ENCODE assay signal across 8 cellular contexts in the genomic region with DNA sequence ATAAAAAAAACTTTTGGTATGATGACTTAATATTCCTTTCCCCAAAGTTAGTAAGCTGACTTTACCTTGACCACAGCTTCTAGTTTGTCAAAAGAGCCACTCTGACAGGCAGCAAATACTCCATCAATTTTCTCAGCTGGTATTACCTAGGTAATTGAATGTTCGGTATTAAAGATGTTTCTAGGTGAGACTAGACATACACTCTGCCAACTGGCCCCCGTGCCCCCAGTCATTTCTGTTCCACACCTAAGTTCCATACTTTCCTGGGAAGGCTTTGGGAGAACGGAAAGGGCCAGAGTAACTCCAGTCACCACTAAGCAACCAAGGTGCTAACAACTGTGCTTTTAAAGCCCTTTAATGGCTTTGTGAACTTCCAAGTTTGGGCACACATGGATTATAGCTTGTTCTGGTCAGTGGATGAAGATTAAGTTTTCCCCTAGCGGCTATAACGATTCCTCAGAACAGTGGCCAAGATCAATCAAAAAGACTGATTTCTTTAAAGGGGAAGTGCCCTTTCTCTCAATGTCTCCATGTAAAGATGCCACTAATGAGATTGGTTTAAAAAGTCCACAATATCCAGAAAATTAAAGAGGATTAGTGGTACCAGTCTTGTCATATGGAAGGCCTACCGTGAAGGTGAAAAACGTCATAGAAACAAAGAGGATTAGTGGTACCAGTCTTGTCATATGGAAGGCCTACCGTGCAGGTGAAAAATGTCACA. TPM values are rescaled to one million over a fixed set of nuclear protein-coding genes. Genes with fewer than 3 reads are reported as not detected.
DNase-seq lines count a peak whose midpoint lies in the region; ATAC-seq and TF ChIP-seq lines count a peak whose summit lies in the region.

No MANE protein-coding gene starts in this region.

- peak overlapping the region; percentile 56 for H3K27ac Mint-ChIP-seq in activated naive CD4-positive, alpha-beta T cell treated with anti-CD3 and anti-CD28 coated beads for 36 hours

- no peak overlapping the region for H3K4me3 ChIP-seq in choroid plexus epithelial cell (ENCODE audit: low read depth, low read length)

- TF ChIP-seq CTCF in choroid plexus epithelial cell (conservative IDR thresholded peaks at IDR 0.05; ENCODE audit: low read depth, low read length), result peak; percentile 20

- ATAC-seq in HG03280 (IDR thresholded peaks at IDR 0.05; ENCODE audit: unreplicated experiment) (no peak), HG02642 (IDR thresholded peaks at IDR 0.05; ENCODE audit: poor library complexity, unreplicated experiment) (no peak), GM21526 (IDR thresholded peaks at IDR 0.05; ENCODE audit: low FRiP score, unreplicated experiment) (no peak)

- H3K36me3 Mint-ChIP-seq in activated naive CD4-positive, alpha-beta T cell treated with anti-CD3 and anti-CD28 coated beads for 36 hours (ENCODE audit: low read depth), result peaks cover 62% of the 10 kb centered on the region

- no peak for DNase-seq in activated naive CD4-positive, alpha-beta T cell treated with anti-CD3 and anti-CD28 coated beads for 36 hours
- DNase-seq in activated naive CD4-positive, alpha-beta T cell (lab: John Stamatoyannopoulos, UW), result no peak
- peak; percentile 49 for DNase-seq in choroid plexus epithelial cell (ENCODE audit: low read depth)
- DNase-seq in stimulated activated CD4-positive, alpha-beta T cell treated with anti-CD3 and anti-CD28 coated beads, Interleukin-1b, Interleukin-23, amount 100 ng/mL, for 48 hours, result peak; percentile 20

- CTCF ChIA-PET in activated naive CD4-positive, alpha-beta T cell treated with anti-CD3 and anti-CD28 coated beads for 36 hours (lab: Charles Lee), result no interaction called here

- no peaks in the 10 kb centered on the region for H3K27me3 Mint-ChIP-seq in activated naive CD4-positive, alpha-beta T cell treated with anti-CD3 and anti-CD28 coated beads for 36 hours (ENCODE audit: low read depth)

- peaks cover 39% of the 10 kb centered on the region for H3K4me1 Mint-ChIP-seq in activated naive CD4-positive, alpha-beta T cell treated with anti-CD3 and anti-CD28 coated beads for 36 hours (ENCODE audit: low read depth)

- intact Hi-C loops in activated naive CD4-positive, alpha-beta T cell treated with anti-CD3 and anti-CD28 coated beads for 36 hours (cut with micrococcal nuclease), result no loop called here

- no peak overlapping the region for H3K4me3 Mint-ChIP-seq in activated naive CD4-positive, alpha-beta T cell treated with anti-CD3 and anti-CD28 coated beads for 36 hours

- H3K9me3 Mint-ChIP-seq in activated naive CD4-positive, alpha-beta T cell treated with anti-CD3 and anti-CD28 coated beads for 36 hours, result no peaks in the 10 kb centered on the region

TF ChIP-seq in PFSK-1, 5 proteins besides CTCF, POLR2A, EP300 and RAD21:
- TF ChIP-seq POLR2AphosphoS5 (IDR thresholded peaks at IDR 0.05; ENCODE audit: low read depth, low read length), result peak; percentile 83
- TF ChIP-seq FOXP2 (optimal IDR thresholded peaks at IDR 0.05; ENCODE audit: borderline replicate concordance, extremely low read depth, extremely low read length, insufficient read depth), result no peak
- TF ChIP-seq REST (IDR thresholded peaks at IDR 0.05; ENCODE audit: insufficient read depth in 1 of 2, low read depth in 2 of 2, low read length in 2 of 2), result no peak
- TF ChIP-seq TAF1 (IDR thresholded peaks at IDR 0.05; ENCODE audit: borderline replicate concordance, insufficient read depth, low read length), result peak; percentile 25; the same call in 1 of the 2 replicates
- TF ChIP-seq SIN3A (IDR thresholded peaks at IDR 0.05; ENCODE audit: borderline replicate concordance, insufficient read depth, low read length), result peak; percentile 69; the same call in 1 of the 2 replicates

RNA-seq across cellular contexts. Expression of gene EIF4A2, which starts 7.0 kb away (rescaled TPM):
- total RNA-seq in activated naive CD4-positive, alpha-beta T cell treated with anti-CD3 and anti-CD28 coated beads for 36 hours, result 100 to 1,000 TPM; 445 to 469 TPM
- polyA plus RNA-seq in PFSK-1 (2012; ENCODE audit: insufficient read length, low read depth), result 104 TPM

RNA-seq across cellular contexts. Expression of gene RFC4, which starts 15.9 kb away (rescaled TPM):
- 100 to 1,000 TPM; 135 to 136 TPM for total RNA-seq in activated naive CD4-positive, alpha-beta T cell treated with anti-CD3 and anti-CD28 coated beads for 36 hours
- polyA plus RNA-seq in PFSK-1 (2012; ENCODE audit: insufficient read length, low read depth), result 23.4 TPM

RNA-seq across cellular contexts. Expression of gene ADIPOQ, which starts 52.1 kb away (rescaled TPM):
- not detected for total RNA-seq in activated naive CD4-positive, alpha-beta T cell treated with anti-CD3 and anti-CD28 coated beads for 36 hours
- polyA plus RNA-seq in PFSK-1 (2012; ENCODE audit: insufficient read length, low read depth), result not detected

Comparison
In these comparisons a context has a peak if more than half of its experiments do, and no peak if none do; other contexts are left out.
1. DNase-seq: peak in choroid plexus epithelial cell (single experiment) and stimulated activated CD4-positive, alpha-beta T cell treated with anti-CD3 and anti-CD28 coated beads, Interleukin-1b, Interleukin-23, amount 100 ng/mL, for 48 hours (single experiment); none in activated naive CD4-positive, alpha-beta T cell treated with anti-CD3 and anti-CD28 coated beads for 36 hours (single experiment) and activated naive CD4-positive, alpha-beta T cell (0 of 4).